23 cellular contexts compared by ENCODE assay signal in genomic region chr6:36111526-36111925, GRCh38. TPM values are rescaled to one million over a fixed set of nuclear protein-coding genes. Genes with fewer than 3 reads are reported as not detected.
A peak's percentile ranks its signal among the peaks of the same experiment; 100 is the strongest.
DNase-seq lines count a peak whose midpoint lies in the region; ATAC-seq and TF ChIP-seq lines count a peak whose summit lies in the region.
"Had no signal": no experiment of that assay in that cellular context is flagged by ENCODE, and none has a peak within 500 bp of the region (broad histone marks: within the 10 kb centered on the region; RNA-seq: fewer than 3 reads in every experiment).

No MANE protein-coding gene starts in this region.

- no peaks in the 10 kb centered on the region for H3K27me3 Mint-ChIP-seq in activated naive CD8-positive, alpha-beta T cell treated with anti-CD3 and anti-CD28 coated beads, Interleukin-2, amount 50 U/mL, for 24 hours
- H3K27me3 Mint-ChIP-seq in activated naive CD8-positive, alpha-beta T cell treated with anti-CD3 and anti-CD28 coated beads for 36 hours = no peaks in the 10 kb centered on the region
- no peaks in the 10 kb centered on the region for H3K27me3 Mint-ChIP-seq in activated CD8-positive, alpha-beta T cell treated with anti-CD3 and anti-CD28 coated beads for 36 hours
- H3K27me3 Mint-ChIP-seq in naive B cell = no peaks in the 10 kb centered on the region

- POLR2A ChIA-PET in activated CD8-positive, alpha-beta T cell treated with anti-CD3 and anti-CD28 coated beads for 36 hours (lab: Charles Lee) = interaction anchor here (0.6 to 1.6 kb wide), 6 partner anchors 10 to 117 kb away, joined by 3 to 6 read pairs (median 3); partner anchors contain the start of gene MAPK14

- TF ChIP-seq CTCF in activated CD8-positive, alpha-beta T cell treated with anti-CD3 and anti-CD28 coated beads for 36 hours (IDR thresholded peaks at IDR 0.05) = no peak

- no peaks in the 10 kb centered on the region for H3K9me3 Mint-ChIP-seq in activated naive CD8-positive, alpha-beta T cell treated with anti-CD3 and anti-CD28 coated beads, Interleukin-2, amount 50 U/mL, for 24 hours
- no peaks in the 10 kb centered on the region for H3K9me3 Mint-ChIP-seq in activated naive CD8-positive, alpha-beta T cell treated with anti-CD3 and anti-CD28 coated beads for 36 hours
- no peaks in the 10 kb centered on the region for H3K9me3 Mint-ChIP-seq in activated CD8-positive, alpha-beta T cell treated with anti-CD3 and anti-CD28 coated beads for 36 hours
- H3K9me3 Mint-ChIP-seq in naive B cell = no peaks in the 10 kb centered on the region
- H3K9me3 Mint-ChIP-seq: activated naive CD4-positive, alpha-beta T cell treated with anti-CD3 and anti-CD28 coated beads, Interleukin-2, amount 50 U/mL, for 72 hours; activated T-cell treated with anti-CD3 and anti-CD28 coated beads, Interleukin-2, amount 50 U/mL, for 4 hours; WTC11 had no signal

- H3K36me3 Mint-ChIP-seq in activated naive CD8-positive, alpha-beta T cell treated with anti-CD3 and anti-CD28 coated beads, Interleukin-2, amount 50 U/mL, for 24 hours (ENCODE audit: low read depth) = peaks cover 30% of the 10 kb centered on the region
- H3K36me3 Mint-ChIP-seq in activated naive CD8-positive, alpha-beta T cell treated with anti-CD3 and anti-CD28 coated beads for 36 hours = peaks cover 36% of the 10 kb centered on the region
- H3K36me3 Mint-ChIP-seq in activated CD8-positive, alpha-beta T cell treated with anti-CD3 and anti-CD28 coated beads for 36 hours (ENCODE audit: low read depth) = peaks cover 45% of the 10 kb centered on the region
- peaks cover 0 to 1% of the 10 kb centered on the region in 2 donors for H3K36me3 Mint-ChIP-seq in naive B cell

- H3K27ac Mint-ChIP-seq in activated naive CD8-positive, alpha-beta T cell treated with anti-CD3 and anti-CD28 coated beads, Interleukin-2, amount 50 U/mL, for 24 hours = peak overlapping the region; percentile 22
- H3K27ac Mint-ChIP-seq in activated naive CD8-positive, alpha-beta T cell treated with anti-CD3 and anti-CD28 coated beads for 36 hours = no peak overlapping the region
- peak overlapping the region; percentile 51 for H3K27ac Mint-ChIP-seq in activated CD8-positive, alpha-beta T cell treated with anti-CD3 and anti-CD28 coated beads for 36 hours
- peak overlapping the region in 4 of 6 donors; percentile 76 to 98 (median 86) for H3K27ac Mint-ChIP-seq in naive B cell
- H3K27ac Mint-ChIP-seq: WTC11 had no signal

- CTCF ChIA-PET in activated CD8-positive, alpha-beta T cell treated with anti-CD3 and anti-CD28 coated beads for 36 hours (lab: Charles Lee) = interaction anchor here (0.9 to 3.1 kb wide), 6 partner anchors 9 to 191 kb away, joined by 3 to 12 read pairs (median 8); partner anchors contain the start of gene MAPK14

- no peak for DNase-seq in activated naive CD8-positive, alpha-beta T cell treated with anti-CD3 and anti-CD28 coated beads, Interleukin-2, amount 50 U/mL, for 24 hours
- DNase-seq in activated naive CD8-positive, alpha-beta T cell treated with anti-CD3 and anti-CD28 coated beads for 36 hours = no peak
- DNase-seq in activated CD8-positive, alpha-beta T cell treated with anti-CD3 and anti-CD28 coated beads for 36 hours = no peak
- DNase-seq in naive B cell (no peak), SW480 (ENCODE audit: low spot score) (no peak)
- no peak for DNase-seq in stimulated activated CD4-positive, alpha-beta T cell treated with anti-CD3 and anti-CD28 coated beads, Interleukin-4, amount 100 ng/mL, for 1 hour
- DNase-seq: ACHN; activated CD8-positive, alpha-beta memory T cell treated with anti-CD3 and anti-CD28 coated beads for 24 hours; activated T-cell treated with anti-CD3 and anti-CD28 coated beads, Interleukin-2, amount 50 U/mL, for 4 hours; central memory CD4-positive, alpha-beta T cell; EL; IMR-90; NCI-H1105; NCI-H446 treated with DMSO at 0.1 percent for 48 hours; nucleus accumbens; psoas muscle; stimulated activated CD4-positive, alpha-beta T cell treated with anti-CD3 and anti-CD28 coated beads, Interleukin-1b, Interleukin-23, amount 100 ng/mL, for 48 hours; T1000 had no signal

- no peak overlapping the region for H3K4me3 Mint-ChIP-seq in activated naive CD8-positive, alpha-beta T cell treated with anti-CD3 and anti-CD28 coated beads, Interleukin-2, amount 50 U/mL, for 24 hours
- no peak overlapping the region for H3K4me3 Mint-ChIP-seq in activated naive CD8-positive, alpha-beta T cell treated with anti-CD3 and anti-CD28 coated beads for 36 hours
- H3K4me3 Mint-ChIP-seq in activated CD8-positive, alpha-beta T cell treated with anti-CD3 and anti-CD28 coated beads for 36 hours = no peak overlapping the region
- peak overlapping the region in 3 of 8 donors; percentile 22 to 78 (median 34) for H3K4me3 Mint-ChIP-seq in naive B cell
- H3K4me3 Mint-ChIP-seq: activated T-cell treated with anti-CD3 and anti-CD28 coated beads, Interleukin-2, amount 50 U/mL, for 4 hours; WTC11 had no signal

- peaks cover 74% of the 10 kb centered on the region for H3K4me1 Mint-ChIP-seq in activated naive CD8-positive, alpha-beta T cell treated with anti-CD3 and anti-CD28 coated beads, Interleukin-2, amount 50 U/mL, for 24 hours
- H3K4me1 Mint-ChIP-seq in activated naive CD8-positive, alpha-beta T cell treated with anti-CD3 and anti-CD28 coated beads for 36 hours = peaks cover 63% of the 10 kb centered on the region
- H3K4me1 Mint-ChIP-seq in activated CD8-positive, alpha-beta T cell treated with anti-CD3 and anti-CD28 coated beads for 36 hours (ENCODE audit: low read depth) = peaks cover 64% of the 10 kb centered on the region
- H3K4me1 Mint-ChIP-seq in naive B cell = peaks cover 56 to 96% (median 73%) of the 10 kb centered on the region in 3 donors

- no peak for ATAC-seq in activated naive CD8-positive, alpha-beta T cell treated with anti-CD3 and anti-CD28 coated beads, Interleukin-2, amount 50 U/mL, for 24 hours
- no peak for ATAC-seq in activated CD8-positive, alpha-beta T cell treated with anti-CD3 and anti-CD28 coated beads for 36 hours
- ATAC-seq in naive B cell (ENCODE audit: low read depth in 2 of 2) (no peak), GM18909 (IDR thresholded peaks at IDR 0.05; ENCODE audit: poor library complexity, unreplicated experiment) (no peak), HG02642 (IDR thresholded peaks at IDR 0.05; ENCODE audit: poor library complexity, unreplicated experiment) (no peak)
- ATAC-seq: activated naive CD4-positive, alpha-beta T cell treated with anti-CD3 and anti-CD28 coated beads, Interleukin-2, amount 50 U/mL, for 72 hours; activated T-cell treated with anti-CD3 and anti-CD28 coated beads, Interleukin-2, amount 50 U/mL, for 4 hours; psoas muscle; SK-N-SH treated with all-trans-retinoic acid at 6 μM for 48 hours; WTC11 had no signal

- intact Hi-C loops in activated CD8-positive, alpha-beta T cell treated with anti-CD3 and anti-CD28 coated beads for 36 hours (cut with micrococcal nuclease) = no loop called here

RNA-seq across cellular contexts. Expression of gene MAPK13, which starts 18.8 kb away (rescaled TPM):
- total RNA-seq in activated naive CD8-positive, alpha-beta T cell treated with anti-CD3 and anti-CD28 coated beads for 36 hours = 10 to 100 TPM; 53.0 to 53.5 TPM
- total RNA-seq in activated CD8-positive, alpha-beta T cell treated with anti-CD3 and anti-CD28 coated beads for 36 hours = 10 to 100 TPM; 60.4 to 60.9 TPM
- polyA plus RNA-seq in naive B cell (ENCODE audit: low read depth in 6 of 6) = 10 to 100 TPM; 23.5 to 76.5 (median 53.0) TPM
